ENCODE assay signal across 23 cellular contexts in genomic region chr6:138129190-138129589, GRCh38. TPM values are rescaled to one million over a fixed set of nuclear protein-coding genes. Genes with fewer than 3 reads are reported as not detected.
A peak's percentile ranks its signal among the peaks of the same experiment; 100 is the strongest.
DNase-seq lines count a peak whose midpoint lies in the region; ATAC-seq and TF ChIP-seq lines count a peak whose summit lies in the region.
"Had no signal": no experiment of that assay in that cellular context is flagged by ENCODE, and none has a peak within 500 bp of the region (broad histone marks: within the 10 kb centered on the region; RNA-seq: fewer than 3 reads in every experiment).

No MANE protein-coding gene starts in this region.

- no peak overlapping the region for H2AK5ac ChIP-seq in H9 (ENCODE audit: insufficient read length, low read length)

- no peak overlapping the region for H3K4ac ChIP-seq in H9 (ENCODE audit: low read depth, low read length)

- H4K8ac ChIP-seq in H9 (replicated peaks; ENCODE audit: insufficient read length, low read depth, low read length) = no peak overlapping the region

- no peaks in the 10 kb centered on the region; the same call in 1 of the 2 replicates for H3K27me3 Mint-ChIP-seq in H9 (ENCODE audit: low read depth)
- H3K27me3 Mint-ChIP-seq in glutamatergic neuron (ENCODE audit: unreplicated experiment) = no peaks in the 10 kb centered on the region

- no peak overlapping the region for H3K27ac ChIP-seq in H9 (ENCODE audit: insufficient read length, low read depth, low read length)
- H3K27ac ChIP-seq: lower lobe of right lung, parathyroid adenoma, upper lobe of left lung had no signal

- no peak overlapping the region for H3K14ac ChIP-seq in H9 (ENCODE audit: insufficient read depth, low read length)

- WGBS in H9 (ENCODE audit: extremely low coverage, insufficient read length, low lambda C conversion rate) = no CpG with 5 or more reads among the region's 8 CpGs

- no peak overlapping the region for H2BK5ac ChIP-seq in H9 (ENCODE audit: insufficient read length, low read length)

- H2BK120ac ChIP-seq in H9 (ENCODE audit: low read depth, low read length, poor library complexity, severe bottlenecking) = no peak overlapping the region

- ATAC-seq in GM21381 (IDR thresholded peaks at IDR 0.05; ENCODE audit: unreplicated experiment) = no peak
- ATAC-seq: activated naive CD8-positive, alpha-beta T cell treated with anti-CD3 and anti-CD28 coated beads, Interleukin-2, amount 50 U/mL, for 24 hours; CD8-positive, alpha-beta T cell; lower lobe of right lung had no signal

- H2BK15ac ChIP-seq in H9 (ENCODE audit: low read depth, low read length) = no peak overlapping the region

- TF ChIP-seq CTCF in H9 (conservative IDR thresholded peaks at IDR 0.05) (peak; percentile 35; the same call in 1 of the 3 replicates), glutamatergic neuron (IDR thresholded peaks at IDR 0.05; ENCODE audit: partially characterized antibody, unreplicated experiment) (no peak)

- no peaks in the 10 kb centered on the region for H3K79me1 ChIP-seq in H9 (ENCODE audit: insufficient read depth, low read depth, low read length, poor library complexity, severe bottlenecking)

- H3T11ph ChIP-seq in H9 (ENCODE audit: low read length) = no peak overlapping the region

- no peak overlapping the region for H4K5ac ChIP-seq in H9 (ENCODE audit: insufficient read length, low read depth, low read length)

- no peak overlapping the region for H3K18ac ChIP-seq in H9 (ENCODE audit: insufficient read length, low read depth, low read length)

- no peaks in the 10 kb centered on the region for H4K20me1 ChIP-seq in H9 (ENCODE audit: control insufficient read depth, insufficient read depth, insufficient read length)

- H3K9ac ChIP-seq in H9 (ENCODE audit: extremely low read depth, insufficient read length, low read length) = no peak overlapping the region
- H3K9ac ChIP-seq: parathyroid adenoma had no signal

- H3K27me3 ChIP-seq in H9 (ENCODE audit: insufficient read depth, low read length) = no peaks in the 10 kb centered on the region
- H3K27me3 ChIP-seq: upper lobe of left lung had no signal

- H3K27ac Mint-ChIP-seq in H9 (no peak overlapping the region; a peak in 1 of 7 replicates), glutamatergic neuron (ENCODE audit: unreplicated experiment) (no peak overlapping the region)
- H3K27ac Mint-ChIP-seq: activated naive CD8-positive, alpha-beta T cell treated with anti-CD3 and anti-CD28 coated beads, Interleukin-2, amount 50 U/mL, for 24 hours; B cell; CD8-positive, alpha-beta T cell; IgD-negative memory B cell; nephron progenitor cell had no signal

- no peak overlapping the region for H4K91ac ChIP-seq in H9 (ENCODE audit: insufficient read length, low read depth, low read length)

- H3K9me3 Mint-ChIP-seq in H9 (peaks cover 5% of the 10 kb centered on the region in 2 experiments; a peak in 4 of 5 replicates), glutamatergic neuron (ENCODE audit: unreplicated experiment) (no peaks in the 10 kb centered on the region)
- H3K9me3 Mint-ChIP-seq: activated naive CD8-positive, alpha-beta T cell treated with anti-CD3 and anti-CD28 coated beads, Interleukin-2, amount 50 U/mL, for 24 hours; CD8-positive, alpha-beta T cell had no signal

- H3K23me2 ChIP-seq in H9 (ENCODE audit: insufficient read length, low read depth, low read length, poor library complexity, severe bottlenecking) = no peaks in the 10 kb centered on the region

- no peak overlapping the region for H3K4me2 ChIP-seq in H9 (ENCODE audit: insufficient read depth, insufficient read length, low read length)

- no peak overlapping the region for H3K4me3 Mint-ChIP-seq in H9
- peak overlapping the region; percentile 43 for H3K4me3 Mint-ChIP-seq in glutamatergic neuron (ENCODE audit: unreplicated experiment)
- H3K4me3 Mint-ChIP-seq: activated naive CD8-positive, alpha-beta T cell treated with anti-CD3 and anti-CD28 coated beads, Interleukin-2, amount 50 U/mL, for 24 hours; B cell; CD8-positive, alpha-beta T cell; IgD-negative memory B cell; nephron progenitor cell had no signal

- H3K79me2 ChIP-seq in H9 (ENCODE audit: insufficient read depth, low read length) = no peaks in the 10 kb centered on the region
- H3K79me2 ChIP-seq: parathyroid adenoma had no signal

- no peaks in the 10 kb centered on the region for H3K9me3 ChIP-seq in H9 (ENCODE audit: control insufficient read depth, low read depth, low read length)
- H3K9me3 ChIP-seq: lower lobe of right lung, upper lobe of left lung had no signal

- H2BK20ac ChIP-seq in H9 (ENCODE audit: low read depth, low read length, poor library complexity, severe bottlenecking) = no peak overlapping the region

- H2BK12ac ChIP-seq in H9 (ENCODE audit: insufficient read length, low read depth, low read length) = no peak overlapping the region

- H3K56ac ChIP-seq in H9 (ENCODE audit: insufficient read length, low read depth, low read length) = no peak overlapping the region

- DNase-seq in COLO668 (lab: John Stamatoyannopoulos, UW; ENCODE audit: unreplicated experiment) = peak; percentile 3
- DNase-seq in H9 = peak; percentile 64
- peak; percentile 7 for DNase-seq in astrocyte of the hippocampus (ENCODE audit: low read depth, low spot score)
- DNase-seq in glutamatergic neuron = no peak
- DNase-seq in D341Med (ENCODE audit: low spot score) = no peak
- DNase-seq in germinal center (ENCODE audit: low spot score) = no peak
- no peak for DNase-seq in NCI-H1694 treated with DMSO at 0.1 percent for 48 hours (lab: John Stamatoyannopoulos, UW)
- DNase-seq: activated CD4-positive, alpha-beta T cell treated with anti-CD3 and anti-CD28 coated beads for 4 hours; activated CD8-positive, alpha-beta memory T cell treated with anti-CD3 and anti-CD28 coated beads for 24 hours; activated effector memory CD4-positive, alpha-beta T cell treated with anti-CD3 and anti-CD28 coated beads, Interleukin-2, amount 50 U/mL, for 16 hours; activated naive CD8-positive, alpha-beta T cell treated with anti-CD3 and anti-CD28 coated beads, Interleukin-2, amount 50 U/mL, for 24 hours; CD8-positive, alpha-beta T cell; GDM1; lower lobe of right lung; NCI-H1105; NCI-H2107; nephron progenitor cell; stimulated activated CD4-positive, alpha-beta T cell treated with anti-CD3 and anti-CD28 coated beads, Interleukin-2, amount 100 ng/mL, for 24 hours; upper lobe of left lung had no signal

- H3K23ac ChIP-seq in H9 (ENCODE audit: insufficient read length, low read depth, low read length) = no peak overlapping the region

- peaks cover 0 to 5% of the 10 kb centered on the region in 2 experiments; a peak in 1 of 4 replicates for H3K4me1 Mint-ChIP-seq in H9
- no peaks in the 10 kb centered on the region for H3K4me1 Mint-ChIP-seq in glutamatergic neuron (ENCODE audit: low read depth, unreplicated experiment)
- H3K4me1 Mint-ChIP-seq: activated naive CD8-positive, alpha-beta T cell treated with anti-CD3 and anti-CD28 coated beads, Interleukin-2, amount 50 U/mL, for 24 hours; B cell; IgD-negative memory B cell; nephron progenitor cell had no signal

- H3K4me1 ChIP-seq in H9 (ENCODE audit: insufficient read depth, low read length) = no peaks in the 10 kb centered on the region
- H3K4me1 ChIP-seq: lower lobe of right lung, parathyroid adenoma, upper lobe of left lung had no signal

- H2AFZ ChIP-seq in H9 (ENCODE audit: low read length) = no peak overlapping the region
- H2AFZ ChIP-seq: parathyroid adenoma had no signal

- 0 out of 7 replicates have a peak, but pooled peaks cover 0 to 5% (median 0%) of the 10 kb centered on the region in 3 experiments for H3K36me3 Mint-ChIP-seq in H9 (ENCODE audit: insufficient read depth in 1 of 3, low read depth in 3 of 3)
- H3K36me3 Mint-ChIP-seq in glutamatergic neuron (ENCODE audit: unreplicated experiment) = peaks cover 4% of the 10 kb centered on the region
- H3K36me3 Mint-ChIP-seq: CD8-positive, alpha-beta T cell; IgD-negative memory B cell had no signal

RNA-seq across cellular contexts. Expression of gene PERP, which starts 22.0 kb away (rescaled TPM):
- total RNA-seq in H9 (2021) = 28.7 and 28.9 TPM in 2 replicates
- total RNA-seq in glutamatergic neuron (ENCODE audit: unreplicated experiment) = 10.7 TPM

RNA-seq across cellular contexts. Expression of gene ARFGEF3, which starts 32.5 kb away (rescaled TPM):
- 12.5 and 13.7 TPM in 2 replicates for total RNA-seq in H9 (2021)
- 15.3 TPM for total RNA-seq in glutamatergic neuron (ENCODE audit: unreplicated experiment)
- total RNA-seq: B cell; CD8-positive, alpha-beta T cell had no signal

Comparison
In these comparisons a context has a peak if more than half of its experiments do, and no peak if none do; other contexts are left out.
1. DNase-seq: peak in COLO668 (single experiment), H9 (single experiment) and astrocyte of the hippocampus (single experiment); none in glutamatergic neuron (single experiment), D341Med (single experiment), germinal center (single experiment) and NCI-H1694 treated with DMSO at 0.1 percent for 48 hours (single experiment).